Comparison of ENCODE assay signal across 2 cellular contexts in genomic region chr22:38925571-38926041, GRCh38.
TF ChIP-seq lines count a peak whose summit lies in the region.

No MANE protein-coding gene starts in this region.

TF ChIP-seq in SK-N-SH, 30 proteins besides CTCF, POLR2A, EP300 and RAD21 (continued from another document):
- TF ChIP-seq IRF3 (IDR thresholded peaks at IDR 0.05; ENCODE audit: low read depth, low read length) (no peak), ZBTB33 (IDR thresholded peaks at IDR 0.05; ENCODE audit: borderline replicate concordance, low read depth) (no peak)

TF ChIP-seq in SK-N-SH treated with all-trans-retinoic acid at 6 μM for 48 hours, 23 proteins besides CTCF, POLR2A, EP300 and RAD21 (continued from another document):
- no peak for TF ChIP-seq TSHZ2 (CRISPR knock-in tag; IDR thresholded peaks at IDR 0.05)
- TF ChIP-seq ZFP3 (CRISPR knock-in tag; IDR thresholded peaks at IDR 0.05): no peak
